Comparison of ENCODE assay signal across 8 cellular contexts in genomic region chr7:45923290-45923689, GRCh38. TPM values are rescaled to one million over a fixed set of nuclear protein-coding genes. Genes with fewer than 3 reads are reported as not detected.
DNase-seq lines count a peak whose midpoint lies in the region; ATAC-seq and TF ChIP-seq lines count a peak whose summit lies in the region.

No MANE protein-coding gene starts in this region.

- no peaks in the 10 kb centered on the region for H3K9me3 Mint-ChIP-seq in activated naive CD8-positive, alpha-beta T cell (ENCODE audit: low read depth)

- H3K4me2 ChIP-seq in PC-3 (ENCODE audit: low read length), result peak overlapping the region; percentile 90

- H3K36me3 Mint-ChIP-seq in activated naive CD8-positive, alpha-beta T cell, result no peaks in the 10 kb centered on the region

- CTCF ChIA-PET in PC-3 (lab: Charles Lee), result interaction anchor here (0.6 to 1.9 kb wide), 10 partner anchors 55 to 885 kb away, joined by 3 to 11 read pairs (median 4); no protein-coding TSS in a partner anchor

- no peaks in the 10 kb centered on the region for H3K9me3 ChIP-seq in PC-3 (ENCODE audit: low read length)

- no peak overlapping the region for H3K4me3 ChIP-seq in HL-60 (replicated peaks; ENCODE audit: insufficient read depth, low read length)
- H3K4me3 ChIP-seq in PC-3 (ENCODE audit: low read length), result peak overlapping the region; percentile 80

- no peaks in the 10 kb centered on the region for H3K9me2 ChIP-seq in PC-3 (replicated peaks; ENCODE audit: low read length)

- H4K20me1 ChIP-seq in PC-3 (ENCODE audit: low read length), result peaks cover 3% of the 10 kb centered on the region; the same call in 1 of the 2 replicates

- H3K27me3 ChIP-seq in HL-60 (ENCODE audit: insufficient read depth, poor library complexity, severe bottlenecking) (peaks cover 43% of the 10 kb centered on the region), PC-3 (ENCODE audit: low read length) (no peaks in the 10 kb centered on the region)

- peak; percentile 70 for DNase-seq in EL
- DNase-seq in HL-60 (ENCODE audit: low read depth in 1 of 2, low spot score in 1 of 2), result peak in 1 of 2 experiments; percentile 46
- peak; percentile 83 for DNase-seq in PC-3
- DNase-seq in Right ventricle myocardium superior, result peak; percentile 83
- DNase-seq in pons (ENCODE audit: low spot score), result peak; percentile 62
- DNase-seq in mesenteric fat pad (ENCODE audit: low spot score), result no peak

- H3K27ac Mint-ChIP-seq in activated naive CD8-positive, alpha-beta T cell, result no peak overlapping the region

- H3K9ac ChIP-seq in PC-3 (ENCODE audit: low read length), result peak overlapping the region; percentile 51

- ATAC-seq in PC-3, result peak; percentile 28
- ATAC-seq in Right ventricle myocardium superior (ENCODE audit: poor library complexity), result peak; percentile 68
- no peak for ATAC-seq in HG03139 (IDR thresholded peaks at IDR 0.05; ENCODE audit: unreplicated experiment)

- peaks cover 27% of the 10 kb centered on the region for H3K4me1 Mint-ChIP-seq in activated naive CD8-positive, alpha-beta T cell (ENCODE audit: low read depth)

- no peak overlapping the region for H3K27ac ChIP-seq in HL-60 (replicated peaks)
- H3K27ac ChIP-seq in PC-3 (ENCODE audit: low read length), result peak overlapping the region; percentile 55

- H3K36me3 ChIP-seq in PC-3 (ENCODE audit: low read depth, low read length), result no peaks in the 10 kb centered on the region

- peaks cover 47% of the 10 kb centered on the region for H3K4me1 ChIP-seq in PC-3 (ENCODE audit: insufficient read depth, low read length)

- H3K4me3 Mint-ChIP-seq in activated naive CD8-positive, alpha-beta T cell, result peak overlapping the region; percentile 35

- peaks cover 17% of the 10 kb centered on the region; the same call in 1 of the 2 replicates for H3K79me2 ChIP-seq in PC-3 (ENCODE audit: low read length)

- intact Hi-C loops in PC-3 (cut with micrococcal nuclease) (loop anchor here (1.0 to 5.0 kb wide), 7 partner anchors 55 to 1329 kb away; no protein-coding TSS in a partner anchor), Right ventricle myocardium superior (cut with DNase I) (loop anchor here (2.0 to 10.0 kb wide), 3 partner anchors 430 to 1312 kb away; no protein-coding TSS in a partner anchor)

- POLR2A ChIA-PET in PC-3 (lab: Charles Lee; ENCODE audit: unreplicated experiment), result interaction anchor here (0.7 kb wide), 1 partner anchor 1244 kb away, joined by 3 read pairs; no protein-coding TSS in a partner anchor

- H3F3A ChIP-seq in PC-3 (ENCODE audit: low read length, unreplicated experiment), result no peaks in the 10 kb centered on the region

- H3K27me3 Mint-ChIP-seq in activated naive CD8-positive, alpha-beta T cell, result peaks cover 32% of the 10 kb centered on the region

- peak; percentile 66 for TF ChIP-seq CTCF in HL-60 (IDR thresholded peaks at IDR 0.05; ENCODE audit: insufficient read depth, low read length)
- peak; percentile 97 for TF ChIP-seq CTCF in PC-3 (conservative IDR thresholded peaks at IDR 0.05; ENCODE audit: low read depth, low read length)

- BruUV-seq in PC-3 (replicated peaks; lab: Mats Ljungman, UMichigan), result no TSS peak

- peak overlapping the region; percentile 91 for H2AFZ ChIP-seq in PC-3 (ENCODE audit: low read length)

RNA-seq across cellular contexts. Expression of gene IGFBP3, which starts 2.2 kb away (rescaled TPM):
- total RNA-seq in PC-3 (2014; rRNA removed) (120 and 136 TPM in 2 replicates), Right ventricle myocardium superior (52.3 TPM), mesenteric fat pad (223 TPM)

RNA-seq across cellular contexts. Expression of gene IGFBP1, which starts 35.0 kb away (rescaled TPM):
- 1.3 and 1.5 TPM in 2 replicates for total RNA-seq in PC-3 (2014; rRNA removed)
- not detected for total RNA-seq in Right ventricle myocardium superior
- not detected for total RNA-seq in mesenteric fat pad

RNA-seq across cellular contexts. Expression of gene CCDC201, which starts 50.4 kb away (rescaled TPM):
- total RNA-seq in PC-3 (2014; rRNA removed), result 0.11 TPM in 1 of 2 replicates, not detected in the other
- total RNA-seq in Right ventricle myocardium superior, result not detected
- not detected for total RNA-seq in mesenteric fat pad
